In the genomic region with DNA sequence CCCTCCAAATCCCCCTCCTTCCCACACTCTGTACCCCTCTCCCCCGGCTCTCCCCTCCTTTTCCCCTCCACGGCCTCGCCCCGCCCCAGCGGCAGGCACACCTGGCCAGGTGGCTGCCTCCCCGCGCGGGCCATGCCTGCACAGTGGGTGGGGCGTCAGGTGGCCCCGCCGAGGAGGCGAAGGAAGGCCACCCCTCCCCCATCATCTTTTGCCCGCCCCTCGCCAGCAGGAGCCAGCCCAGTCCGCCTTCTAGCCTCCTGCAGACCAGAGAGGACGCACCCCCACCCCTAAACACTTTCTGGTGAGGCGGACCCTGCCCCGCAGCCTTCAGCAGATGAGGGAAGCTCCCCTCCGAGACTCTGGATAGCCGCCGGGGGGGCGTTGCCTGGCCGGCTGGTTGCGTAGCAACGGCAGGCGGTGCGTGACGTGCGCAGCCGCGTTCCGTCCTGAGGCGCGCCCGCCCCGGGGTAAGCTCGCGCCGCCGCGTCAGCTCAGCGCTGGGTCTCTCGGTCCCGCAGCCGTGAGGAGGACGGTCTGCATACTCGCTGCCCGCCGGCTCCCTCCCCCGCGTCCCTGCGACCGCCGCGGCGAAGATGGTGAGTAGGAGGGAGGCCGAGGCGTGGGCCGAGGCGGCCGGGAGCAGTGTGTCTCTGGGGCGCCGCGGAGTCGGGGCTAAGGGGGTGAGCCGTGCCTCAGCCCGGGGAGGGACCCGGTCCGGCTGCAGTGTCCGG, we compare ENCODE assay signal across 1 cellular context.
TF ChIP-seq lines count a peak whose summit lies in the region.

Gene DSTN, plus strand, starts transcription at position 460 of the 731 bp plus-strand sequence. Its CDS starts 134 bp downstream, at position 594.

TF ChIP-seq in HepG2, 621 proteins besides CTCF, POLR2A, EP300 and RAD21 (continued from another document and continues in another):
- TF ChIP-seq NCOR1 (IDR thresholded peaks at IDR 0.05; ENCODE audit: borderline replicate concordance, low read length) (no peak; the same call in 1 of the 2 replicates), EED (CRISPR knock-in tag; IDR thresholded peaks at IDR 0.05) (peak; percentile 97), CHD2 (IDR thresholded peaks at IDR 0.05; ENCODE audit: low read depth, low read length) (0 out of 2 replicates have a peak, but pooled peaks have one; percentile 49), POLR2AphosphoS2 (IDR thresholded peaks at IDR 0.05; ENCODE audit: low read depth, low read length) (no peak), ZNF367 (CRISPR knock-in tag; IDR thresholded peaks at IDR 0.05; ENCODE audit: borderline replicate concordance) (no peak), ZNF569 (CRISPR knock-in tag; IDR thresholded peaks at IDR 0.05; ENCODE audit: borderline replicate concordance) (0 out of 2 replicates have a peak, but pooled peaks have one; percentile 63), FOXO4 (CRISPR knock-in tag; conservative IDR thresholded peaks at IDR 0.05) (no peak), HDAC6 (IDR thresholded peaks at IDR 0.05; ENCODE audit: low read depth, low read length) (no peak), JUND (CRISPR knock-in tag; IDR thresholded peaks at IDR 0.05) (peak; percentile 54; the same call in 1 of the 2 replicates), CHCHD3 (CRISPR knock-in tag; IDR thresholded peaks at IDR 0.05) (0 out of 2 replicates have a peak, but pooled peaks have one; percentile 49), HOXA3 (CRISPR knock-in tag; IDR thresholded peaks at IDR 0.05) (peak; percentile 74), ETV6 (CRISPR knock-in tag; conservative IDR thresholded peaks at IDR 0.05) (peak; percentile 77), NPAS2 (CRISPR knock-in tag; IDR thresholded peaks at IDR 0.05; ENCODE audit: borderline replicate concordance) (no peak), ZBTB37 (CRISPR knock-in tag; IDR thresholded peaks at IDR 0.05) (no peak), SPEN (CRISPR knock-in tag; IDR thresholded peaks at IDR 0.05; ENCODE audit: low read depth) (peak; percentile 77), DNMT1 (CRISPR knock-in tag; IDR thresholded peaks at IDR 0.05) (peak; percentile 86; the same call in 1 of the 2 replicates), GTF3A (CRISPR knock-in tag; conservative IDR thresholded peaks at IDR 0.05) (no peak), SATB2 (CRISPR knock-in tag; IDR thresholded peaks at IDR 0.05) (no peak), HNRNPK (IDR thresholded peaks at IDR 0.05; ENCODE audit: low read depth, low read length, poor library complexity, severe bottlenecking) (peak; percentile 100), KAT7 (CRISPR knock-in tag; IDR thresholded peaks at IDR 0.05; ENCODE audit: borderline replicate concordance) (peak; percentile 77; the same call in 1 of the 2 replicates), ZBTB40 (IDR thresholded peaks at IDR 0.05) (no peak), ZBTB40 (CRISPR knock-in tag; IDR thresholded peaks at IDR 0.05) (no peak), MXD4 (CRISPR knock-in tag; IDR thresholded peaks at IDR 0.05) (0 out of 2 replicates have a peak, but pooled peaks have one; percentile 66), NKX3-1 (CRISPR knock-in tag; IDR thresholded peaks at IDR 0.05) (no peak), HOXA7 (CRISPR knock-in tag; IDR thresholded peaks at IDR 0.05) (no peak), ZFP82 (CRISPR knock-in tag; IDR thresholded peaks at IDR 0.05; ENCODE audit: borderline replicate concordance) (no peak), BATF2 (CRISPR knock-in tag; IDR thresholded peaks at IDR 0.05) (peak; percentile 54; the same call in 1 of the 2 replicates), ZMYM3 (CRISPR knock-in tag; IDR thresholded peaks at IDR 0.05) (no peak), ZNF256 (CRISPR knock-in tag; conservative IDR thresholded peaks at IDR 0.05) (no peak; the same call in 1 of the 2 replicates), SAP130 (CRISPR knock-in tag; IDR thresholded peaks at IDR 0.05; ENCODE audit: low read depth) (peak; percentile 93), RFXAP (CRISPR knock-in tag; IDR thresholded peaks at IDR 0.05; ENCODE audit: borderline replicate concordance) (no peak; the same call in 1 of the 2 replicates), ETV5 (CRISPR knock-in tag; IDR thresholded peaks at IDR 0.05; ENCODE audit: borderline replicate concordance) (0 out of 2 replicates have a peak, but pooled peaks have one; percentile 12), NFKB2 (CRISPR knock-in tag; IDR thresholded peaks at IDR 0.05; ENCODE audit: borderline replicate concordance) (peak; percentile 64; the same call in 1 of the 2 replicates), ZNF33B (CRISPR knock-in tag; IDR thresholded peaks at IDR 0.05) (no peak; the same call in 1 of the 2 replicates), ZNF75D (CRISPR knock-in tag; IDR thresholded peaks at IDR 0.05; ENCODE audit: borderline replicate concordance) (no peak), TCF7 (IDR thresholded peaks at IDR 0.05; ENCODE audit: low read depth) (no peak), MBD4 (IDR thresholded peaks at IDR 0.05; ENCODE audit: borderline replicate concordance, low read length) (no peak)
- TF ChIP-seq, protein P1, sequence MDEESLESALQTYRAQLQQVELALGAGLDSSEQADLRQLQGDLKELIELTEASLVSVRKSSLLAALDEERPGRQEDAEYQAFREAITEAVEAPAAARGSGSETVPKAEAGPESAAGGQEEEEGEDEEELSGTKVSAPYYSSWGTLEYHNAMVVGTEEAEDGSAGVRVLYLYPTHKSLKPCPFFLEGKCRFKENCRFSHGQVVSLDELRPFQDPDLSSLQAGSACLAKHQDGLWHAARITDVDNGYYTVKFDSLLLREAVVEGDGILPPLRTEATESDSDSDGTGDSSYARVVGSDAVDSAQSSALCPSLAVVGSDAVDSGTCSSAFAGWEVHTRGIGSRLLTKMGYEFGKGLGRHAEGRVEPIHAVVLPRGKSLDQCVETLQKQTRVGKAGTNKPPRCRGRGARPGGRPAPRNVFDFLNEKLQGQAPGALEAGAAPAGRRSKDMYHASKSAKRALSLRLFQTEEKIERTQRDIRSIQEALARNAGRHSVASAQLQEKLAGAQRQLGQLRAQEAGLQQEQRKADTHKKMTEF (CRISPR knock-in tag; IDR thresholded peaks at IDR 0.05) = peak; percentile 96
- TF ChIP-seq, protein P2, sequence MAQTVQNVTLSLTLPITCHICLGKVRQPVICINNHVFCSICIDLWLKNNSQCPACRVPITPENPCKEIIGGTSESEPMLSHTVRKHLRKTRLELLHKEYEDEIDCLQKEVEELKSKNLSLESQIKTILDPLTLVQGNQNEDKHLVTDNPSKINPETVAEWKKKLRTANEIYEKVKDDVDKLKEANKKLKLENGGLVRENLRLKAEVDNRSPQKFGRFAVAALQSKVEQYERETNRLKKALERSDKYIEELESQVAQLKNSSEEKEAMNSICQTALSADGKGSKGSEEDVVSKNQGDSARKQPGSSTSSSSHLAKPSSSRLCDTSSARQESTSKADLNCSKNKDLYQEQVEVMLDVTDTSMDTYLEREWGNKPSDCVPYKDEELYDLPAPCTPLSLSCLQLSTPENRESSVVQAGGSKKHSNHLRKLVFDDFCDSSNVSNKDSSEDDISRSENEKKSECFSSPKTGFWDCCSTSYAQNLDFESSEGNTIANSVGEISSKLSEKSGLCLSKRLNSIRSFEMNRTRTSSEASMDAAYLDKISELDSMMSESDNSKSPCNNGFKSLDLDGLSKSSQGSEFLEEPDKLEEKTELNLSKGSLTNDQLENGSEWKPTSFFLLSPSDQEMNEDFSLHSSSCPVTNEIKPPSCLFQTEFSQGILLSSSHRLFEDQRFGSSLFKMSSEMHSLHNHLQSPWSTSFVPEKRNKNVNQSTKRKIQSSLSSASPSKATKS (CRISPR knock-in tag; IDR thresholded peaks at IDR 0.05) = no peak
- TF ChIP-seq, protein P3, sequence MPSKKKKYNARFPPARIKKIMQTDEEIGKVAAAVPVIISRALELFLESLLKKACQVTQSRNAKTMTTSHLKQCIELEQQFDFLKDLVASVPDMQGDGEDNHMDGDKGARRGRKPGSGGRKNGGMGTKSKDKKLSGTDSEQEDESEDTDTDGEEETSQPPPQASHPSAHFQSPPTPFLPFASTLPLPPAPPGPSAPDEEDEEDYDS (CRISPR knock-in tag; IDR thresholded peaks at IDR 0.05) = peak; percentile 62; the same call in 1 of the 2 replicates
- TF ChIP-seq, protein P4, sequence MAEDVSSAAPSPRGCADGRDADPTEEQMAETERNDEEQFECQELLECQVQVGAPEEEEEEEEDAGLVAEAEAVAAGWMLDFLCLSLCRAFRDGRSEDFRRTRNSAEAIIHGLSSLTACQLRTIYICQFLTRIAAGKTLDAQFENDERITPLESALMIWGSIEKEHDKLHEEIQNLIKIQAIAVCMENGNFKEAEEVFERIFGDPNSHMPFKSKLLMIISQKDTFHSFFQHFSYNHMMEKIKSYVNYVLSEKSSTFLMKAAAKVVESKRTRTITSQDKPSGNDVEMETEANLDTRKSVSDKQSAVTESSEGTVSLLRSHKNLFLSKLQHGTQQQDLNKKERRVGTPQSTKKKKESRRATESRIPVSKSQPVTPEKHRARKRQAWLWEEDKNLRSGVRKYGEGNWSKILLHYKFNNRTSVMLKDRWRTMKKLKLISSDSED (CRISPR knock-in tag; IDR thresholded peaks at IDR 0.05) = no peak
